ENCODE assay signal across 15 cellular contexts in the genomic region with DNA sequence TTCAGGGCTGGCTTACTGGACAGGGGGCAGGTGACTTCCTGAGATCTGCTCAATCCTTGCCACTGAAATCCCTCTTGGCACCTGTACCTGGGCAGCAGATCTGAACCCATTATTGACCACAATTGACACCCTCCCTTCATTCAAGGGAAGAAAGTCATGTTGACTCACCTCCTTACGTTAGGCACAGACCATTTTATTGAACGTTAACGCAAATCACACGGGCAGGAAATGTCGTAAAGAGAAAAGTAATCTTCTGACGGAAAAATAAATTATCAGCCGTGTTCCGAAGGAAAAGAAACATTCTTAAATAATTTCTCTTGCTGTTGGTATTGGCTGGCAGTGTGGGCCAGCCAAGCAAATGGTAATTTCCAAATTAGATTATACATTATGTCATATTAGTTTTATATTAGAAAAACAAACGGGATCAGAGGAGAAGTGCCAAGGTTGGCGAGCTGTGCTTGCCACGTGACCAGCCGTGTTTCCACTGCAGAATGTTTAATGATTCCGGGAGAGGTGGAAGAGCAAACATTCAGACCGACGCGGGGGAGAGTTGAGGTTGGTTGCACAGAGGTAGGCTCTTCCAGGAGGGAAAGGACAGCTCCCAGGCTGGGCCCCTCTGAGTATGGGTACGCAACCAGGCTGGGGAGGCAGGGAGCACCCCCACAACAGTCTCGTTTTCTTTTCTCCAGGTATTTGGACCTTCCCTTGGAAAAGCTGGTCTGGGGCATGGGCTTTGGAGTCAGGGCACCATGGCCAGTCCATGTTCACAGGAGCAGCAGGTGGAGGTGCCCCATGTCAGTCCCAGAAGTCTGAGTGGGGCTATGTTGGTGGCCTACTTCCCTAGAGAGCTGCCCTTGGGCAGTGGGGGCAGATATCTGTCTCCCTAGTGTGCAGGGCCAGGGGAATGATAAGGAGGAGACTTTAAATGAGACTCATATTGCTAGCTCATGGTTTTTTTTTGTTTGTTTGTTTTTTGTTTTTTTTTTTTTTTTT.
DNase-seq lines count a peak whose midpoint lies in the region; ATAC-seq, FAIRE-seq and TF ChIP-seq lines count a peak whose summit lies in the region.
"Had no signal": no experiment of that assay in that cellular context is flagged by ENCODE, and none has a peak within 500 bp of the region (broad histone marks: within the 10 kb centered on the region; RNA-seq: fewer than 3 reads in every experiment).

No MANE protein-coding gene starts in this region.

- no peaks in the 10 kb centered on the region for H3K79me2 ChIP-seq in osteoblast (ENCODE audit: insufficient read depth, low read length)

- POLR2A ChIA-PET in HEK293 (lab: Yijun Ruan, JAX), result interaction anchor here (0.7 to 1.5 kb wide), 2 partner anchors 111 to 121 kb away, joined by 3 to 8 read pairs; a partner anchor contains a TSS

- H3K27me3 Mint-ChIP-seq in effector memory CD8-positive, alpha-beta T cell, result peaks cover 33 to 69% of the 10 kb centered on the region in 2 donors
- H3K27me3 Mint-ChIP-seq in natural killer cell treated with Interleukin-12 subunit alpha and Interleukin-12 subunit beta and Interleukin-15 and Interleukin-18, amount 100 ng/mL, for 72 hours, result peaks cover 0 to 12% of the 10 kb centered on the region in 2 donors

- no peaks in the 10 kb centered on the region for H3K4me1 Mint-ChIP-seq in effector memory CD8-positive, alpha-beta T cell (ENCODE audit: low read depth in 2 of 2)
- peaks cover 0 to 9% of the 10 kb centered on the region in 2 donors for H3K4me1 Mint-ChIP-seq in natural killer cell treated with Interleukin-12 subunit alpha and Interleukin-12 subunit beta and Interleukin-15 and Interleukin-18, amount 100 ng/mL, for 72 hours (ENCODE audit: low read depth in 2 of 2)
- H3K4me1 Mint-ChIP-seq: brain had no signal

- H3K9me3 Mint-ChIP-seq in effector memory CD8-positive, alpha-beta T cell, result no peaks in the 10 kb centered on the region
- H3K9me3 Mint-ChIP-seq in natural killer cell treated with Interleukin-12 subunit alpha and Interleukin-12 subunit beta and Interleukin-15 and Interleukin-18, amount 100 ng/mL, for 72 hours, result no peaks in the 10 kb centered on the region
- H3K9me3 Mint-ChIP-seq: brain; CD4-positive, alpha-beta T cell; naive thymus-derived CD8-positive, alpha-beta T cell had no signal

- H3K4me1 ChIP-seq in HEK293 (ENCODE audit: control insufficient read depth, insufficient read depth, low read length), result peaks cover 3% of the 10 kb centered on the region; the same call in 1 of the 2 replicates
- H3K4me1 ChIP-seq in small intestine (ENCODE audit: control insufficient read depth in 2 of 2, insufficient read depth in 1 of 2, low read depth in 1 of 2, low read length in 1 of 2), result peaks cover 7% of the 10 kb centered on the region in 2 donors
- peaks cover 4% of the 10 kb centered on the region for H3K4me1 ChIP-seq in osteoblast (ENCODE audit: insufficient read depth, low read length)

- H3K9me3 ChIP-seq in HEK293 (ENCODE audit: control insufficient read depth, insufficient read depth, low read depth, low read length), result no peaks in the 10 kb centered on the region
- H3K9me3 ChIP-seq in small intestine (ENCODE audit: control insufficient read depth, low read depth), result no peaks in the 10 kb centered on the region
- no peaks in the 10 kb centered on the region for H3K9me3 ChIP-seq in osteoblast (ENCODE audit: low read depth, low read length)

- DNase-seq in NCI-H510A treated with DMSO at 0.1 percent for 48 hours (lab: John Stamatoyannopoulos, UW) (peak; percentile 83), iris pigment epithelial cell (ENCODE audit: low read depth) (peak; percentile 40), small intestine (peak; percentile 77), osteoblast (ENCODE audit: insufficient read length, low spot score, missing footprints) (no peak), RKO (ENCODE audit: low spot score) (no peak)
- DNase-seq in effector memory CD8-positive, alpha-beta T cell, result no peak
- no peak for DNase-seq in natural killer cell treated with Interleukin-12 subunit alpha and Interleukin-12 subunit beta and Interleukin-15 and Interleukin-18, amount 100 ng/mL, for 72 hours (ENCODE audit: low spot score)
- DNase-seq: activated CD4-positive, alpha-beta T cell treated with anti-CD3 and anti-CD28 coated beads for 1 hour; CD4-positive, alpha-beta T cell; naive thymus-derived CD8-positive, alpha-beta T cell; NCI-H524; stimulated activated CD8-positive, alpha-beta memory T cell treated with anti-CD3 and anti-CD28 coated beads, Interleukin-4, amount 100 ng/mL, for 48 hours had no signal

- no peaks in the 10 kb centered on the region for H3K36me3 Mint-ChIP-seq in effector memory CD8-positive, alpha-beta T cell (ENCODE audit: insufficient read depth)
- H3K36me3 Mint-ChIP-seq in natural killer cell treated with Interleukin-12 subunit alpha and Interleukin-12 subunit beta and Interleukin-15 and Interleukin-18, amount 100 ng/mL, for 72 hours, result no peaks in the 10 kb centered on the region
- H3K36me3 Mint-ChIP-seq: brain; naive thymus-derived CD8-positive, alpha-beta T cell had no signal

- no peak for FAIRE-seq in small intestine (lab: Jason Lieb, UNC)

- H3K4me3 Mint-ChIP-seq in effector memory CD8-positive, alpha-beta T cell, result no peak overlapping the region
- H3K4me3 Mint-ChIP-seq in natural killer cell treated with Interleukin-12 subunit alpha and Interleukin-12 subunit beta and Interleukin-15 and Interleukin-18, amount 100 ng/mL, for 72 hours, result no peak overlapping the region
- H3K4me3 Mint-ChIP-seq: brain; CD4-positive, alpha-beta T cell; naive thymus-derived CD8-positive, alpha-beta T cell had no signal

- H3K4me3 ChIP-seq in HEK293 (ENCODE audit: low read depth, low read length) (no peak overlapping the region), small intestine (ENCODE audit: low read depth in 1 of 2, low read length in 2 of 2) (peak overlapping the region in 1 of 2 donors; percentile 22), osteoblast (ENCODE audit: insufficient read depth, low read length) (no peak overlapping the region)

- no peaks in the 10 kb centered on the region for H4K20me1 ChIP-seq in osteoblast (ENCODE audit: insufficient read depth, low read length)

- no peak for ATAC-seq in effector memory CD8-positive, alpha-beta T cell (replicated peaks)
- no peak for ATAC-seq in natural killer cell treated with Interleukin-12 subunit alpha and Interleukin-12 subunit beta and Interleukin-15 and Interleukin-18, amount 100 ng/mL, for 72 hours
- ATAC-seq: naive thymus-derived CD8-positive, alpha-beta T cell had no signal

- TF ChIP-seq CTCF in HEK293 (tag by site-specific recombination; IDR thresholded peaks at IDR 0.05), result no peak
- no peak for TF ChIP-seq CTCF in osteoblast (IDR thresholded peaks at IDR 0.05; ENCODE audit: extremely low read depth, low read depth, low read length)

- no peak overlapping the region for H2AFZ ChIP-seq in osteoblast (ENCODE audit: low read length)

- 12 to 51% (median 34%) methylated on average over 18 of the region's 18 CpGs for WGBS in small intestine, 3 donors

- H3K27me3 ChIP-seq in small intestine (ENCODE audit: control insufficient read depth in 2 of 2, insufficient read depth in 2 of 2, low read length in 2 of 2) (no peaks in the 10 kb centered on the region), osteoblast (ENCODE audit: insufficient read depth, low read length) (peaks cover 14% of the 10 kb centered on the region)

- peak overlapping the region; percentile 45; the same call in 1 of the 2 replicates for H3K27ac ChIP-seq in HEK293 (ENCODE audit: extremely low read depth, low read depth, low read length)
- H3K27ac ChIP-seq in small intestine (ENCODE audit: low read depth in 1 of 2, low read length in 1 of 2), result peak overlapping the region in 1 of 2 donors; percentile 67
- H3K27ac ChIP-seq in osteoblast (ENCODE audit: low read depth, low read length), result no peak overlapping the region
- H3K27ac ChIP-seq: KMS-11 had no signal

- H3K27ac Mint-ChIP-seq in effector memory CD8-positive, alpha-beta T cell, result no peak overlapping the region
- H3K27ac Mint-ChIP-seq in natural killer cell treated with Interleukin-12 subunit alpha and Interleukin-12 subunit beta and Interleukin-15 and Interleukin-18, amount 100 ng/mL, for 72 hours, result no peak overlapping the region
- H3K27ac Mint-ChIP-seq: CD4-positive, alpha-beta T cell; naive thymus-derived CD8-positive, alpha-beta T cell had no signal

- no peaks in the 10 kb centered on the region for H3K36me3 ChIP-seq in HEK293 (ENCODE audit: control insufficient read depth in 2 of 2, insufficient read depth in 1 of 2, low read length in 2 of 2)
- no peaks in the 10 kb centered on the region for H3K36me3 ChIP-seq in small intestine (ENCODE audit: control insufficient read depth in 2 of 2, insufficient read depth in 2 of 2, low read length in 2 of 2)
- H3K36me3 ChIP-seq in osteoblast (ENCODE audit: insufficient read depth, low read length), result no peaks in the 10 kb centered on the region

- H3K4me2 ChIP-seq in osteoblast (ENCODE audit: insufficient read depth, low read length), result no peak overlapping the region
- H3K4me2 ChIP-seq: KMS-11 had no signal

- CTCF ChIA-PET in HEK293 (lab: Yijun Ruan, JAX), result interaction anchor here (0.5 to 4.7 kb wide), 5 partner anchors 9 to 195 kb away, joined by 3 to 22 read pairs (median 3); no protein-coding TSS in a partner anchor

TF ChIP-seq in HEK293, 187 proteins besides CTCF, POLR2A, EP300 and RAD21 (continues in another document):
- 0 out of 2 replicates have a peak, but pooled peaks have one; percentile 46 for TF ChIP-seq ZNF335 (tag by site-specific recombination; conservative IDR thresholded peaks at IDR 0.05)
- TF ChIP-seq ZBTB17 (tag by site-specific recombination; IDR thresholded peaks at IDR 0.05), result 0 out of 2 replicates have a peak, but pooled peaks have one; percentile 28
- no peak for TF ChIP-seq ZNF140 (tag by site-specific recombination; IDR thresholded peaks at IDR 0.05)
- no peak for TF ChIP-seq ZNF837 (tag by site-specific recombination; IDR thresholded peaks at IDR 0.05)
- TF ChIP-seq SP3 (tag by site-specific recombination; IDR thresholded peaks at IDR 0.05), result no peak
- TF ChIP-seq KLF16 (tag by site-specific recombination; IDR thresholded peaks at IDR 0.05), result no peak

Comparison
In these comparisons a context has a peak if more than half of its experiments do, and no peak if none do; other contexts are left out.
1. DNase-seq: peak in NCI-H510A treated with DMSO at 0.1 percent for 48 hours (single experiment), iris pigment epithelial cell (single experiment) and small intestine (single experiment); none in effector memory CD8-positive, alpha-beta T cell (0 of 3), osteoblast (single experiment), RKO (single experiment) and natural killer cell treated with Interleukin-12 subunit alpha and Interleukin-12 subunit beta and Interleukin-15 and Interleukin-18, amount 100 ng/mL, for 72 hours (single experiment).